8 cellular contexts compared by ENCODE assay signal in the genomic region with DNA sequence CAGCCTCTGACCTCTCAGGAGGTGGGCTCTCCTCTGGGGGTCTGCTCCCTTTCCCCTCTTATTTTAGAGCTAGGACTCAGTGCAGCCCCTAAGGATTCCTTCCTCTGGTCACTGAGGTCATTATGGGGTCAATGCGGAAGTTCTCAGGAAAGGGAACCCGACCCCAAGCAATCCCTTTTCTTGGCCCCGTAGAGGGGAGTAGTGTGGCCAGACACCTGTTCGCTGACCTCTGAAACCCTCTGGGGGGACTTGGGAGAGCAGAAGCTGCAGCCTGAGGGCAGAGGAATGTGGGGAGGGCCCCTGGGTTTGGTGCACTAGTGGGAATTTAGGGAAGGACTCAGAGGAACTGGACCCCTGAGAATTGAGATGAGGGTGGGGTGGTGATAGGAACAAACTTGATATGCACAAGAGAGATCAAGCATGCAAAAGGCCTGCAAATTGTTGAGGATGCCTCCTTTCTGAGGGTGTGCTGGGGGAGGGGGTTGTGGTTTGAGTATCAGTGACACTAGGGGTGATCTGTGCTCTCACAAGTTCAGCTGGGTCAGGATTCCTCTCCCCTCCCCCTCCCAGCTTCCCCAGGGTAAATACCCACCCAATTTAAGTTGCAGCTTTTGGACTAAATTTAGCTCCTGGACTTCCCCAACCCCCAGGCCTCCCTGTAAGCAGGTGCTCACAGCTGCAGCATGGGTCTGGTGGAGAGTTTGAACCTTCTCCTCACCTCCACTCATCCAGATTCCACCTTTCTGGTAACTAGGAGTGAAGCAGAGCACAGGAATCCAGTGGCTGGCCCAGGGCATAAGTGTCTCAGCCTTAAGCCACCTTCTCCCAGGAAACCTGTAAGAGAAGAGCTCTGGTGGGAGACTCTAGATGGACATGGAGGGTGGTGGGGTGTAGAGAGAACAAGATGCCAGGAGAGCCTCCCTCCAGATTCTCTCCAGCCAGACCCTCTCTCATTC. TPM values are rescaled to one million over a fixed set of nuclear protein-coding genes. Genes with fewer than 3 reads are reported as not detected.
DNase-seq lines count a peak whose midpoint lies in the region; ATAC-seq and TF ChIP-seq lines count a peak whose summit lies in the region.

No MANE protein-coding gene starts in this region.

- H3K36me3 ChIP-seq in DND-41 (ENCODE audit: insufficient read depth, low read length): no peaks in the 10 kb centered on the region

- TF ChIP-seq CTCF in DND-41 (IDR thresholded peaks at IDR 0.05; ENCODE audit: borderline replicate concordance, extremely low read depth, low read length, poor library complexity, severe bottlenecking) (no peak), glutamatergic neuron (IDR thresholded peaks at IDR 0.05; ENCODE audit: partially characterized antibody, unreplicated experiment) (no peak)

- H3K27ac ChIP-seq in DND-41 (ENCODE audit: low read length): peak overlapping the region; percentile 88

- no peaks in the 10 kb centered on the region for H3K36me3 Mint-ChIP-seq in glutamatergic neuron (ENCODE audit: unreplicated experiment)

- peak overlapping the region; percentile 63 for H3K27ac Mint-ChIP-seq in glutamatergic neuron (ENCODE audit: unreplicated experiment)

- no peaks in the 10 kb centered on the region for H3K9me3 ChIP-seq in DND-41 (ENCODE audit: insufficient read depth, low read length, severe bottlenecking)

- peak overlapping the region; percentile 42 to 74; a peak in 3 of 4 replicates for H3K4me3 ChIP-seq in DND-41 (ENCODE audit: low read depth in 1 of 2, low read length in 2 of 2)

- no peaks in the 10 kb centered on the region for H3K27me3 ChIP-seq in DND-41 (ENCODE audit: insufficient read depth, low read length, poor library complexity)

- peaks cover 14% of the 10 kb centered on the region for H3K27me3 Mint-ChIP-seq in glutamatergic neuron (ENCODE audit: unreplicated experiment)

- H3K4me1 ChIP-seq in DND-41 (ENCODE audit: insufficient read depth, low read length): peaks cover 50% of the 10 kb centered on the region

- peak overlapping the region; percentile 85 for H3K4me2 ChIP-seq in DND-41 (ENCODE audit: insufficient read depth, low read length)

- no peaks in the 10 kb centered on the region for H4K20me1 ChIP-seq in DND-41 (ENCODE audit: insufficient read depth, low read length)

- ATAC-seq in DND-41 (ENCODE audit: insufficient read depth, low read depth) (no peak), GM21529 (IDR thresholded peaks at IDR 0.05; ENCODE audit: unreplicated experiment) (peak; percentile 34)

- peaks cover 17% of the 10 kb centered on the region for H3K9me3 Mint-ChIP-seq in glutamatergic neuron (ENCODE audit: unreplicated experiment)

- peaks cover 25% of the 10 kb centered on the region for H3K79me2 ChIP-seq in DND-41 (ENCODE audit: insufficient read depth, low read length)

- DNase-seq in DND-41 (peak; percentile 65), LHCN-M2 (ENCODE audit: low read depth) (peak; percentile 67), glutamatergic neuron (peak; percentile 22), 8988T (no peak), superior temporal gyrus (ENCODE audit: extremely low spot score) (no peak)
- peak; percentile 82 to 84 for DNase-seq in activated T-cell treated with anti-CD3 and anti-CD28 coated beads, Interleukin-2, amount 50 U/mL, for 48 hours
- peak; percentile 69 to 76 (median 74) for DNase-seq in stimulated activated CD4-positive, alpha-beta T cell treated with anti-CD3 and anti-CD28 coated beads, Interleukin-12 subunit alpha, Interleukin-12 subunit beta, amount 100 ng/mL, for 48 hours (ENCODE audit: low read depth in 2 of 3, low spot score in 1 of 3)

- H3K4me3 Mint-ChIP-seq in glutamatergic neuron (ENCODE audit: unreplicated experiment): peak overlapping the region; percentile 99

- H3K4me1 Mint-ChIP-seq in glutamatergic neuron (ENCODE audit: low read depth, unreplicated experiment): peaks cover 31% of the 10 kb centered on the region

- peak overlapping the region; percentile 85 for H2AFZ ChIP-seq in DND-41 (ENCODE audit: low read depth, low read length)

- peak overlapping the region; percentile 80 for H3K9ac ChIP-seq in DND-41 (ENCODE audit: low read depth, low read length)

RNA-seq across cellular contexts. Expression of a gene that starts 13.5 kb away (rescaled TPM):
- 2.8 and 3.1 TPM in 2 replicates for total RNA-seq in LHCN-M2 (2014; rRNA removed)
- polyA plus RNA-seq in LHCN-M2 (2012): 4.8 TPM
- total RNA-seq in glutamatergic neuron (ENCODE audit: unreplicated experiment): 0.25 TPM

RNA-seq across cellular contexts. Expression of a gene that starts 16.7 kb away (rescaled TPM):
- 287 TPM in 2 replicates for total RNA-seq in LHCN-M2 (2014; rRNA removed)
- 66.7 TPM for polyA plus RNA-seq in LHCN-M2 (2012)
- total RNA-seq in glutamatergic neuron (ENCODE audit: unreplicated experiment): 154 TPM

RNA-seq across cellular contexts. Expression of a gene that starts 47.1 kb away (rescaled TPM):
- not detected in 2 replicates for total RNA-seq in LHCN-M2 (2014; rRNA removed)
- polyA plus RNA-seq in LHCN-M2 (2012): 0.36 TPM
- not detected for total RNA-seq in glutamatergic neuron (ENCODE audit: unreplicated experiment)

RNA-seq across cellular contexts. Expression of a gene that starts 54.8 kb away (rescaled TPM):
- total RNA-seq in LHCN-M2 (2014; rRNA removed) (108 and 129 TPM in 2 replicates), glutamatergic neuron (ENCODE audit: unreplicated experiment) (2.8 TPM)
- polyA plus RNA-seq in LHCN-M2 (2012): 222 TPM

Comparison
In these comparisons a context has a peak if more than half of its experiments do, and no peak if none do; other contexts are left out.
1. DNase-seq: peak in DND-41 (single experiment), LHCN-M2 (single experiment), activated T-cell treated with anti-CD3 and anti-CD28 coated beads, Interleukin-2, amount 50 U/mL, for 48 hours (2 of 2), glutamatergic neuron (single experiment) and stimulated activated CD4-positive, alpha-beta T cell treated with anti-CD3 and anti-CD28 coated beads, Interleukin-12 subunit alpha, Interleukin-12 subunit beta, amount 100 ng/mL, for 48 hours (3 of 3); none in 8988T (single experiment) and superior temporal gyrus (single experiment).